10 cellular contexts compared by ENCODE assay signal in the genomic region with DNA sequence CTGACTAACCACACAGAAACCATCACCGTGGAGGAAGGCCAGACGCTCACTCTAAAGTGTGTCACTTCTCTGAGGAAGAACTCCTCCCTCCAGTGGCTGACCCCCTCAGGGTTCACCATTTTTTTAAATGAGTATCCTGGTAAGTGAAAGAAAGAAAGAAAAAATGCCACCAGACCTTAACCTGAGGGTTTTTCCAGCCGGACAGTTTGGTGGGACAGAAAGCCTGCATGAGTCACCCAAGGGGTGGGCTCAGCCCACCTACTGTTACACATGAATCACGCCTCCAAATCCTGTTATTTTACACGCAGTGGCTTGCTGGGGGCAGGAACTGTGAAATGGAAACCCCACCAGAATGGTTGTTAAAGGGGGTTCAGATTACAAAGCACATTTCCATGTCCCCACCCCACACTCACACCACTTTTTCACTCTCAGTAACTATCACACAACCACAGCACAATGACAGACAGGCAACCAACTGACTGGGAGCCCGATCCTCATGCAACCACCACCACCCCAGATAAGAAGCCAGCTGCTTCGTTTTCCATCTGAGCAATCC. TPM values are rescaled to one million over a fixed set of nuclear protein-coding genes. Genes with fewer than 3 reads are reported as not detected.
A peak's percentile ranks its signal among the peaks of the same experiment; 100 is the strongest.
DNase-seq lines count a peak whose midpoint lies in the region; ATAC-seq and TF ChIP-seq lines count a peak whose summit lies in the region.
"Had no signal": no experiment of that assay in that cellular context is flagged by ENCODE, and none has a peak within 500 bp of the region (broad histone marks: within the 10 kb centered on the region; RNA-seq: fewer than 3 reads in every experiment).

No MANE protein-coding gene starts in this region.

- H3K4me1 Mint-ChIP-seq in activated naive CD8-positive, alpha-beta T cell treated with anti-CD3 and anti-CD28 coated beads for 36 hours: peaks cover 82% of the 10 kb centered on the region

- no peak overlapping the region for H3K56ac ChIP-seq in IMR-90 (ENCODE audit: extremely low read depth, insufficient read depth, low read length)

- H3K9ac ChIP-seq in BLaER1 treated with 17β-estradiol and CSF1 and Interleukin-3, amounts not matched to agents 10 nM and 100 nM: no peak overlapping the region
- H3K9ac ChIP-seq in IMR-90 (ENCODE audit: low read depth, low read length): no peak overlapping the region

- intact Hi-C loops in IMR-90 (cut with micrococcal nuclease) (loop anchor here (5.0 kb wide), 1 partner anchor 68 kb away; no protein-coding TSS in a partner anchor), body of pancreas (cut with DNase I) (loop anchor here (10.0 kb wide), 1 partner anchor 55 kb away; no protein-coding TSS in a partner anchor), left colon (cut with DNase I, micrococcal nuclease) (loop anchor here (5.0 to 10.0 kb wide), 3 partner anchors 53 to 215 kb away; no protein-coding TSS in a partner anchor)

- H3K4me3 ChIP-seq in BLaER1 treated with 17β-estradiol and CSF1 and Interleukin-3, amounts not matched to agents 10 nM and 100 nM: no peak overlapping the region
- H3K4me3 ChIP-seq in IMR-90 (ENCODE audit: insufficient read depth, low read depth, low read length): no peak overlapping the region
- H3K4me3 ChIP-seq in body of pancreas: no peak overlapping the region
- no peak overlapping the region for H3K4me3 ChIP-seq in suprapubic skin

- peak overlapping the region; percentile 30 for H2BK5ac ChIP-seq in IMR-90 (ENCODE audit: low read depth, low read length, poor library complexity, severe bottlenecking)

- TF ChIP-seq RAD21 in IMR-90 (IDR thresholded peaks at IDR 0.05; ENCODE audit: low read length): 0 out of 2 replicates have a peak, but pooled peaks have one; percentile 9

- no peaks in the 10 kb centered on the region for H3K9me3 ChIP-seq in BLaER1 treated with 17β-estradiol and CSF1 and Interleukin-3, amounts not matched to agents 10 nM and 100 nM (replicated peaks in 1 of 11)
- H3K9me3 ChIP-seq in IMR-90 (ENCODE audit: control insufficient read depth, insufficient read depth, low read length) (no peaks in the 10 kb centered on the region), body of pancreas (no peaks in the 10 kb centered on the region), suprapubic skin (no peaks in the 10 kb centered on the region)

- no peak overlapping the region for H4K5ac ChIP-seq in IMR-90 (ENCODE audit: low read depth, low read length)

- in situ Hi-C loops in IMR-90 (cut with MboI; ENCODE audit: low sequenced_read_pairs): loop anchor here (5.0 to 25.0 kb wide), 3 partner anchors 53 to 412 kb away; no protein-coding TSS in a partner anchor

- no CpG with 5 or more reads among the region's 7 CpGs for WGBS in IMR-90 (ENCODE audit: extremely low coverage in 2 of 2, insufficient read length in 1 of 2), 2 experiments
- 51 to 57% methylated on average over 7 of the region's 7 CpGs for WGBS in body of pancreas, 2 donors
- WGBS in suprapubic skin: 59% methylated on average over 7 of the region's 7 CpGs

- TF ChIP-seq POLR2A in IMR-90 (IDR thresholded peaks at IDR 0.05; ENCODE audit: low read depth, low read length): no peak
- no peak for TF ChIP-seq POLR2A in body of pancreas (IDR thresholded peaks at IDR 0.05)
- TF ChIP-seq POLR2A in suprapubic skin (IDR thresholded peaks at IDR 0.05): no peak

- 0 out of 3 replicates have a peak overlapping the region, but pooled peaks have one; percentile 17 for H2BK15ac ChIP-seq in IMR-90 (ENCODE audit: low read depth, low read length)

- peak overlapping the region; percentile 99 for H3K27ac Mint-ChIP-seq in activated naive CD8-positive, alpha-beta T cell treated with anti-CD3 and anti-CD28 coated beads for 36 hours

- dilution Hi-C loops in IMR-90 (cut with HindIII; ENCODE audit: low sequenced_read_pairs, unreplicated experiment): loop anchor here (25.0 kb wide), 1 partner anchor 187 kb away; no protein-coding TSS in a partner anchor

- no peaks in the 10 kb centered on the region for H3K79me1 ChIP-seq in IMR-90 (ENCODE audit: low read depth in 1 of 2, low read length in 2 of 2)

- H3K4me2 ChIP-seq in BLaER1 treated with 17β-estradiol and CSF1 and Interleukin-3, amounts not matched to agents 10 nM and 100 nM: peak overlapping the region in 10 of 11 experiments; percentile 11 to 57 (median 36); a peak in 15 of 22 replicates
- peak overlapping the region; percentile 6; the same call in 1 of the 2 replicates for H3K4me2 ChIP-seq in IMR-90 (ENCODE audit: low read depth, low read length)

- no peak overlapping the region for H2BK120ac ChIP-seq in IMR-90 (ENCODE audit: low read depth, low read length)

- H3K36me3 ChIP-seq in BLaER1 treated with 17β-estradiol and CSF1 and Interleukin-3, amounts not matched to agents 10 nM and 100 nM: no peaks in the 10 kb centered on the region
- H3K36me3 ChIP-seq in IMR-90 (ENCODE audit: control insufficient read depth, insufficient read depth, low read length) (no peaks in the 10 kb centered on the region), body of pancreas (replicated peaks in 1 of 2; ENCODE audit: insufficient read depth in 1 of 2, low read depth in 2 of 2) (no peaks in the 10 kb centered on the region), suprapubic skin (no peaks in the 10 kb centered on the region)

- H3K4me3 Mint-ChIP-seq in activated naive CD8-positive, alpha-beta T cell treated with anti-CD3 and anti-CD28 coated beads for 36 hours: peak overlapping the region; percentile 77

- peak overlapping the region in 1 of 2 experiments; percentile 4; a peak in 1 of 4 replicates for H4K8ac ChIP-seq in IMR-90 (ENCODE audit: low read depth in 2 of 2, low read length in 2 of 2)

- no TSS peak for BruUV-seq in IMR-90 (replicated peaks; lab: Mats Ljungman, UMichigan)

- DNase-seq in IMR-90 (peak; percentile 57), left kidney (ENCODE audit: low read depth, low spot score) (peak; percentile 74), body of pancreas (no peak), left colon (no peak), cerebellar cortex (ENCODE audit: low spot score) (no peak), suprapubic skin (ENCODE audit: low spot score in 2 of 2) (no peak)
- DNase-seq in activated naive CD8-positive, alpha-beta T cell treated with anti-CD3 and anti-CD28 coated beads for 36 hours: peak; percentile 82
- DNase-seq: erythroblast, OCI-M1 had no signal

- H3K36me3 Mint-ChIP-seq in activated naive CD8-positive, alpha-beta T cell treated with anti-CD3 and anti-CD28 coated beads for 36 hours: peaks cover 49% of the 10 kb centered on the region

- ATAC-seq in IMR-90 (ENCODE audit: low read depth) (peak; percentile 73), body of pancreas (no peak), left colon (no peak)

- H2AK9ac ChIP-seq in IMR-90 (replicated peaks; ENCODE audit: low read depth, low read length, poor library complexity): peak overlapping the region; percentile 46

- H3K27ac ChIP-seq in BLaER1 treated with 17β-estradiol and CSF1 and Interleukin-3, amounts not matched to agents 10 nM and 100 nM: no peak overlapping the region
- H3K27ac ChIP-seq in IMR-90 (ENCODE audit: insufficient read depth, low read length) (no peak overlapping the region), body of pancreas (no peak overlapping the region), suprapubic skin (no peak overlapping the region)

- H4K91ac ChIP-seq in IMR-90 (ENCODE audit: insufficient read depth, low read depth, low read length): no peak overlapping the region

- no peaks in the 10 kb centered on the region for H4K20me1 ChIP-seq in BLaER1 treated with 17β-estradiol and CSF1 and Interleukin-3, amounts not matched to agents 10 nM and 100 nM
- H4K20me1 ChIP-seq in IMR-90 (ENCODE audit: insufficient read depth, low read length): no peaks in the 10 kb centered on the region

- no peaks in the 10 kb centered on the region for H3K27me3 Mint-ChIP-seq in activated naive CD8-positive, alpha-beta T cell treated with anti-CD3 and anti-CD28 coated beads for 36 hours

- H2AFZ ChIP-seq in IMR-90 (replicated peaks; ENCODE audit: low read length, poor library complexity): peak overlapping the region; percentile 69

- CTCF ChIA-PET in IMR-90 (lab: Yijun Ruan, JAX): no interaction called here

- no peaks in the 10 kb centered on the region for H3K27me3 ChIP-seq in BLaER1 treated with 17β-estradiol and CSF1 and Interleukin-3, amounts not matched to agents 10 nM and 100 nM
- no peaks in the 10 kb centered on the region for H3K27me3 ChIP-seq in IMR-90 (ENCODE audit: control insufficient read depth, insufficient read depth, low read length)
- H3K27me3 ChIP-seq in body of pancreas: no peaks in the 10 kb centered on the region
- no peaks in the 10 kb centered on the region for H3K27me3 ChIP-seq in suprapubic skin

- no peak overlapping the region for H2BK20ac ChIP-seq in IMR-90 (ENCODE audit: low read depth, low read length)

- no peak for TF ChIP-seq EP300 in suprapubic skin (IDR thresholded peaks at IDR 0.05)

- peaks cover 9 to 58% (median 23%) of the 10 kb centered on the region in 10 experiments; a peak in 19 of 20 replicates for H3K4me1 ChIP-seq in BLaER1 treated with 17β-estradiol and CSF1 and Interleukin-3, amounts not matched to agents 10 nM and 100 nM
- H3K4me1 ChIP-seq in IMR-90 (ENCODE audit: control insufficient read depth, insufficient read depth, low read length) (0 out of 2 replicates have a peak, but pooled peaks cover 3% of the 10 kb centered on the region), body of pancreas (no peaks in the 10 kb centered on the region), suprapubic skin (peaks cover 3% of the 10 kb centered on the region)

- no peak overlapping the region for H3K18ac ChIP-seq in IMR-90 (ENCODE audit: low read depth, low read length)

- POLR2A ChIA-PET in IMR-90 (lab: Charles Lee; ENCODE audit: unreplicated experiment): interaction anchor here (0.6 kb wide), 1 partner anchor 420 kb away, joined by 4 read pairs; no protein-coding TSS in a partner anchor

- H3K23ac ChIP-seq in IMR-90 (ENCODE audit: low read depth, low read length): no peak overlapping the region

- no peaks in the 10 kb centered on the region for H3K9me1 ChIP-seq in IMR-90 (ENCODE audit: insufficient read depth, low read length)

- no peak overlapping the region for H3K14ac ChIP-seq in IMR-90 (replicated peaks; ENCODE audit: low read depth, low read length)

- H2AK5ac ChIP-seq in IMR-90 (ENCODE audit: low read depth, low read length): 0 out of 2 replicates have a peak overlapping the region, but pooled peaks have one; percentile 38

- peaks cover under 1% of the 10 kb centered on the region for H3K9me3 Mint-ChIP-seq in activated naive CD8-positive, alpha-beta T cell treated with anti-CD3 and anti-CD28 coated beads for 36 hours

- no peak overlapping the region for H3K4ac ChIP-seq in IMR-90 (ENCODE audit: low read depth, low read length)

- 0 out of 2 replicates have a peak, but pooled peaks have one; percentile 15 for TF ChIP-seq CTCF in IMR-90 (conservative IDR thresholded peaks at IDR 0.05; ENCODE audit: low read depth, low read length)
- no peak for TF ChIP-seq CTCF in body of pancreas (IDR thresholded peaks at IDR 0.05)
- no peak for TF ChIP-seq CTCF in suprapubic skin (IDR thresholded peaks at IDR 0.05)

RNA-seq across cellular contexts. Expression of a gene that starts 11.9 kb away (rescaled TPM):
- total RNA-seq in IMR-90 (2012; rRNA removed) (not detected in 2 replicates), body of pancreas (not detected), left colon (under 1 TPM; 0.18 to 0.22 TPM), suprapubic skin (under 1 TPM in 1 of 4 donors, not detected in 3; 0.21 TPM)
- polyA plus RNA-seq in IMR-90 (2012; rRNA removed): not detected in 2 replicates
- not detected in 2 replicates for polyA plus RNA-seq in IMR-90 (2012; cell fraction: cytosol; rRNA removed)
- polyA plus RNA-seq in IMR-90 (2012; cell fraction: nucleus; rRNA removed; ENCODE audit: low replicate concordance): not detected in 2 replicates
- 10 to 100 TPM; 21.9 to 22.3 TPM for total RNA-seq in activated naive CD8-positive, alpha-beta T cell treated with anti-CD3 and anti-CD28 coated beads for 36 hours

RNA-seq across cellular contexts. Expression of a gene that starts 32.4 kb away (rescaled TPM):
- total RNA-seq in IMR-90 (2012; rRNA removed) (0.54 and 0.56 TPM in 2 replicates), body of pancreas (1 to 10 TPM; 2.3 TPM), left colon (1 to 10 TPM; 1.9 to 2.0 TPM), suprapubic skin (1 to 10 TPM; 2.5 to 7.6 (median 3.9) TPM)
- 0.46 and 0.51 TPM in 2 replicates for polyA plus RNA-seq in IMR-90 (2012; rRNA removed)
- 0.14 and 0.24 TPM in 2 replicates for polyA plus RNA-seq in IMR-90 (2012; cell fraction: cytosol; rRNA removed)
- polyA plus RNA-seq in IMR-90 (2012; cell fraction: nucleus; rRNA removed; ENCODE audit: low replicate concordance): 0.11 and 0.48 TPM in 2 replicates
- 1 to 10 TPM; 3.1 to 3.2 TPM for total RNA-seq in activated naive CD8-positive, alpha-beta T cell treated with anti-CD3 and anti-CD28 coated beads for 36 hours

Comparison
In these comparisons a context has a peak if more than half of its experiments do, and no peak if none do; other contexts are left out.
1. DNase-seq: peak in IMR-90 (single experiment), activated naive CD8-positive, alpha-beta T cell treated with anti-CD3 and anti-CD28 coated beads for 36 hours (single experiment) and left kidney (single experiment); none in body of pancreas (0 of 4), left colon (0 of 2), cerebellar cortex (single experiment) and suprapubic skin (0 of 2).
2. RNA of a gene that starts 11.9 kb away (total RNA-seq): 21.9 to 22.3 TPM in activated naive CD8-positive, alpha-beta T cell treated with anti-CD3 and anti-CD28 coated beads for 36 hours; 0.18 to 0.22 TPM in left colon, 0.21 TPM in suprapubic skin, not detected in IMR-90 and not detected in body of pancreas; every median in the first group is over 10 times any median in the second.